ENCODE assay signal across 16 cellular contexts in the genomic region with DNA sequence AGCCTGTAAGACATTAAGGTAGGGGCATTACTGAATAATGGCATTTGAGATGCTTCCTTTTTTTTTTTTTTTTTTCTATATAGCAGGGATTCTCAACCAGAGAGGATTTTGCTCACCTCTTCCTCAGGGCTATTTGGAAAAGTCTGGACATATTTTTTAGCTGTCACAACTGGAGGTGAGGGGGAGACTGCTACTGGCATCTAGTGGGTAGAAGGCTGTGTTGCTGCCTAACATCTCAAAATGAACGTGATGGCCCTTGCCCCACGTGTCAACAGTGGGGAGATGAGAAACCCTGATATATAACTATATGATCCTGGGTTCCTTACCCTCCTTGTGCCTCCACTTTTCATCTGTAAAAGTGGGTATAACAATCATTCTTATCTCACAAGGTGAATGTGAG.
"Had no signal": no experiment of that assay in that cellular context is flagged by ENCODE, and none has a peak within 500 bp of the region (broad histone marks: within the 10 kb centered on the region; RNA-seq: fewer than 3 reads in every experiment).

No MANE protein-coding gene starts in this region.

- H3K27me3 Mint-ChIP-seq: activated naive CD8-positive, alpha-beta T cell treated with anti-CD3 and anti-CD28 coated beads, Interleukin-2, amount 10 ng/mL, durations not matched to agents 7 days and 5 days had no signal

- H3K9me3 ChIP-seq: esophagus squamous epithelium, prostate gland, upper lobe of left lung had no signal

- H3K27ac Mint-ChIP-seq: activated CD8-positive, alpha-beta T cell treated with anti-CD3 and anti-CD28 coated beads, Interleukin-2, amount 10 ng/mL, durations not matched to agents 7 days and 5 days; activated naive CD8-positive, alpha-beta T cell treated with anti-CD3 and anti-CD28 coated beads, Interleukin-2, amount 10 ng/mL, durations not matched to agents 7 days and 5 days; natural killer cell had no signal

- DNase-seq: activated CD4-positive, alpha-beta T cell treated with anti-CD3 and anti-CD28 coated beads for 4 hours; activated CD8-positive, alpha-beta memory T cell treated with anti-CD3 and anti-CD28 coated beads, Interleukin-2, amount 50 U/mL, for 48 hours; activated CD8-positive, alpha-beta T cell treated with anti-CD3 and anti-CD28 coated beads, Interleukin-2, amount 10 ng/mL, durations not matched to agents 7 days and 5 days; activated naive CD8-positive, alpha-beta T cell treated with anti-CD3 and anti-CD28 coated beads, Interleukin-2, amount 10 ng/mL, durations not matched to agents 7 days and 5 days; aorta; dorsolateral prefrontal cortex; esophagus squamous epithelium; foreskin fibroblast; left colon; natural killer cell; occipital lobe; stimulated activated naive CD4-positive, alpha-beta T cell treated with Interleukin-2 at 50 U/mL for 16 hours; T-helper 9 cell; upper lobe of left lung had no signal

- H3K27ac ChIP-seq: dorsolateral prefrontal cortex, esophagus squamous epithelium, prostate gland, upper lobe of left lung had no signal

- H3K9me3 Mint-ChIP-seq: activated naive CD8-positive, alpha-beta T cell treated with anti-CD3 and anti-CD28 coated beads, Interleukin-2, amount 10 ng/mL, durations not matched to agents 7 days and 5 days had no signal

- H3K27me3 ChIP-seq: esophagus squamous epithelium, upper lobe of left lung had no signal

- H3K4me1 ChIP-seq: esophagus squamous epithelium, prostate gland, upper lobe of left lung had no signal

- H3K4me3 ChIP-seq: dorsolateral prefrontal cortex, esophagus squamous epithelium, prostate gland, upper lobe of left lung had no signal

- H3K4me1 Mint-ChIP-seq: activated naive CD8-positive, alpha-beta T cell treated with anti-CD3 and anti-CD28 coated beads, Interleukin-2, amount 10 ng/mL, durations not matched to agents 7 days and 5 days; natural killer cell had no signal

- H3K36me3 ChIP-seq: esophagus squamous epithelium, prostate gland, upper lobe of left lung had no signal

- ATAC-seq: activated CD8-positive, alpha-beta T cell treated with anti-CD3 and anti-CD28 coated beads, Interleukin-2, amount 10 ng/mL, durations not matched to agents 7 days and 5 days; left colon; natural killer cell; sciatic nerve had no signal

- H3K36me3 Mint-ChIP-seq: activated naive CD8-positive, alpha-beta T cell treated with anti-CD3 and anti-CD28 coated beads, Interleukin-2, amount 10 ng/mL, durations not matched to agents 7 days and 5 days; natural killer cell had no signal

- H3K4me3 Mint-ChIP-seq: activated CD8-positive, alpha-beta T cell treated with anti-CD3 and anti-CD28 coated beads, Interleukin-2, amount 10 ng/mL, durations not matched to agents 7 days and 5 days; activated naive CD8-positive, alpha-beta T cell treated with anti-CD3 and anti-CD28 coated beads, Interleukin-2, amount 10 ng/mL, durations not matched to agents 7 days and 5 days; natural killer cell had no signal
